In the genomic region with DNA sequence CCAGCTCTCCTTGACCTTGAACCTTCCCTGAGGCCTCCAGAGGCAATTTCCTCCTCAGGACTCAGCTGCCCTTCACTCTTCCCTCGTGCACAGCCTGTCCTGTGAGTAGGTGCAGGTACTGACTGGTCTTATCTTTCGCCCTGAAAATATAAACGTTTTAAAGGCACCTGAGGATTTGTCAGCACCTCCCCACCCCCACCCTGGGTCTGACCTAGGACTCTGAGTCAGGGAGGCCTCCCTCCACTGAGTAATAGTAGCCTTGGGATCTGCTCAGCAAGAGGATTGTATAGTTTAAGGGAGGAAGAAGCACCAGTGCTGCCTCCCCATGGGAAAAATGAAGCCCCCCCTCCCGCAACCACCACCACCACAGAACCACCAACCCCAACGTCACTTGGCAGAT, we compare ENCODE assay signal across 16 cellular contexts. TPM values are rescaled to one million over a fixed set of nuclear protein-coding genes. Genes with fewer than 3 reads are reported as not detected.
DNase-seq lines count a peak whose midpoint lies in the region; ATAC-seq, FAIRE-seq and TF ChIP-seq lines count a peak whose summit lies in the region.
"Had no signal": no experiment of that assay in that cellular context is flagged by ENCODE, and none has a peak within 500 bp of the region (broad histone marks: within the 10 kb centered on the region; RNA-seq: fewer than 3 reads in every experiment).

No MANE protein-coding gene starts in this region.

- no peak overlapping the region for H3K56ac ChIP-seq in H9 (ENCODE audit: insufficient read length, low read depth, low read length)

- peaks cover 11% of the 10 kb centered on the region for H3K4me1 ChIP-seq in H9 (ENCODE audit: insufficient read depth, low read length)
- H3K4me1 ChIP-seq in keratinocyte (ENCODE audit: control insufficient read depth, extremely low read depth, insufficient read depth, low read length), result peaks cover 69% of the 10 kb centered on the region

- H3K4me3 ChIP-seq in WERI-Rb-1 (ENCODE audit: low read depth, low read length) (no peak overlapping the region), keratinocyte (ENCODE audit: control insufficient read depth in 2 of 3, extremely low read depth in 1 of 3, insufficient read depth in 2 of 3, low read depth in 1 of 3, low read length in 3 of 3) (peak overlapping the region in 1 of 3 experiments; percentile 28), dorsolateral prefrontal cortex (no peak overlapping the region)

- no peak overlapping the region for H3K14ac ChIP-seq in H9 (ENCODE audit: insufficient read depth, low read length)

- no peaks in the 10 kb centered on the region for H3K27me3 ChIP-seq in H9 (ENCODE audit: insufficient read depth, low read length)
- no peaks in the 10 kb centered on the region for H3K27me3 ChIP-seq in WERI-Rb-1 (ENCODE audit: insufficient read depth, low read depth, severe bottlenecking)
- no peaks in the 10 kb centered on the region for H3K27me3 ChIP-seq in keratinocyte (ENCODE audit: control insufficient read depth, extremely low read depth, insufficient read depth, low read length)
- no peaks in the 10 kb centered on the region for H3K27me3 ChIP-seq in dorsolateral prefrontal cortex

- peaks cover 16 to 21% of the 10 kb centered on the region in 2 experiments for H3K4me1 Mint-ChIP-seq in H9
- peaks cover 29% of the 10 kb centered on the region for H3K4me1 Mint-ChIP-seq in T-helper 2 cell treated with Interferon-gamma antibody and Interleukin-4, amounts not matched to agents 5 μg/mL and 100 μg/mL, for 36 hours (ENCODE audit: low read depth)
- H3K4me1 Mint-ChIP-seq: neural crest cell had no signal

- H3K9ac ChIP-seq in H9 (ENCODE audit: extremely low read depth, insufficient read length, low read length) (no peak overlapping the region), keratinocyte (ENCODE audit: control insufficient read depth, extremely low read depth, insufficient read depth, low read length) (peak overlapping the region; percentile 78)
- H3K9ac ChIP-seq: KMS-11 had no signal

- H3K79me2 ChIP-seq in H9 (ENCODE audit: insufficient read depth, low read length) (no peaks in the 10 kb centered on the region), keratinocyte (ENCODE audit: control insufficient read depth, insufficient read depth, low read length) (peaks cover 58% of the 10 kb centered on the region)

- no peaks in the 10 kb centered on the region for H3K79me1 ChIP-seq in H9 (ENCODE audit: insufficient read depth, low read depth, low read length, poor library complexity, severe bottlenecking)

- H3K18ac ChIP-seq in H9 (ENCODE audit: insufficient read length, low read depth, low read length), result no peak overlapping the region

- no peak overlapping the region for H2AK5ac ChIP-seq in H9 (ENCODE audit: insufficient read length, low read length)

- dilution Hi-C loops in keratinocyte (cut with MboI; ENCODE audit: extremely low pct_ligation_motif_present, low sequenced_read_pairs), result no loop called here

- no peak overlapping the region for H3K4me2 ChIP-seq in H9 (ENCODE audit: insufficient read depth, insufficient read length, low read length)
- peak overlapping the region; percentile 84 for H3K4me2 ChIP-seq in keratinocyte (ENCODE audit: control insufficient read depth, extremely low read depth, insufficient read depth, low read depth, low read length)
- H3K4me2 ChIP-seq: KMS-11 had no signal

- no peaks in the 10 kb centered on the region for H3K9me3 Mint-ChIP-seq in H9
- H3K9me3 Mint-ChIP-seq in T-helper 2 cell treated with Interferon-gamma antibody and Interleukin-4, amounts not matched to agents 5 μg/mL and 100 μg/mL, for 36 hours, result no peaks in the 10 kb centered on the region
- H3K9me3 Mint-ChIP-seq: dendritic cell treated with granulocyte-macrophage colony-stimulating factor and Interleukin-4, amounts not matched to agents 40 ng/mL and 50 ng/mL, for 4 days; neural crest cell had no signal

- H3K9me3 ChIP-seq in H9 (ENCODE audit: control insufficient read depth, low read depth, low read length) (no peaks in the 10 kb centered on the region), WERI-Rb-1 (ENCODE audit: severe bottlenecking) (no peaks in the 10 kb centered on the region), keratinocyte (ENCODE audit: control insufficient read depth, low read depth, low read length) (no peaks in the 10 kb centered on the region)

- H3K4me3 Mint-ChIP-seq in H9, result no peak overlapping the region; a peak in 1 of 5 replicates
- no peak overlapping the region for H3K4me3 Mint-ChIP-seq in T-helper 2 cell treated with Interferon-gamma antibody and Interleukin-4, amounts not matched to agents 5 μg/mL and 100 μg/mL, for 36 hours
- H3K4me3 Mint-ChIP-seq: dendritic cell treated with granulocyte-macrophage colony-stimulating factor and Interleukin-4, amounts not matched to agents 40 ng/mL and 50 ng/mL, for 4 days; neural crest cell had no signal

- no peak overlapping the region for H2BK12ac ChIP-seq in H9 (ENCODE audit: insufficient read length, low read depth, low read length)

- H2AFZ ChIP-seq in H9 (ENCODE audit: low read length) (no peak overlapping the region), keratinocyte (ENCODE audit: control insufficient read depth, low read length) (no peak overlapping the region)

- H2BK20ac ChIP-seq in H9 (ENCODE audit: low read depth, low read length, poor library complexity, severe bottlenecking), result no peak overlapping the region

- intact Hi-C loops in dorsolateral prefrontal cortex (cut with DNase I), result no loop called here

- TF ChIP-seq CTCF in H9 (conservative IDR thresholded peaks at IDR 0.05) (no peak), WERI-Rb-1 (IDR thresholded peaks at IDR 0.05; ENCODE audit: low read depth, low read length) (no peak), keratinocyte (optimal IDR thresholded peaks at IDR 0.05 in 1 of 3, IDR thresholded peaks at IDR 0.05 in 1 of 3, conservative IDR thresholded peaks at IDR 0.05 in 1 of 3; ENCODE audit: extremely low read depth in 1 of 3, insufficient read depth in 2 of 3, low read length in 3 of 3) (no peak), dorsolateral prefrontal cortex (IDR thresholded peaks at IDR 0.05 in 54 of 56, conservative IDR thresholded peaks at IDR 0.05 in 2 of 56; ENCODE audit: low read depth in 1 of 56, partially characterized antibody in 56 of 56) (no peak)

- H2BK120ac ChIP-seq in H9 (ENCODE audit: low read depth, low read length, poor library complexity, severe bottlenecking), result no peak overlapping the region

- no peak overlapping the region for H4K5ac ChIP-seq in H9 (ENCODE audit: insufficient read length, low read depth, low read length)

- no peaks in the 10 kb centered on the region for H3K23me2 ChIP-seq in H9 (ENCODE audit: insufficient read length, low read depth, low read length, poor library complexity, severe bottlenecking)

- peaks cover 2% of the 10 kb centered on the region for H3K9me1 ChIP-seq in keratinocyte (ENCODE audit: control insufficient read depth, extremely low read depth, insufficient read depth, low read length)

- H3T11ph ChIP-seq in H9 (ENCODE audit: low read length), result no peak overlapping the region

- no peak overlapping the region for H2BK5ac ChIP-seq in H9 (ENCODE audit: insufficient read length, low read length)

- no peak overlapping the region for H3K23ac ChIP-seq in H9 (ENCODE audit: insufficient read length, low read depth, low read length)

- ATAC-seq in GM19328 (IDR thresholded peaks at IDR 0.05; ENCODE audit: unreplicated experiment), result no peak
- no peak for ATAC-seq in HG03378 (IDR thresholded peaks at IDR 0.05; ENCODE audit: unreplicated experiment)
- ATAC-seq: Panc1; stimulated activated naive CD8-positive, alpha-beta T cell treated with anti-CD3 and anti-CD28 coated beads, Interleukin-15, Interleukin-2, amounts not matched to agents 100 U/mL and 50 U/mL, for 24 hours had no signal

- peak overlapping the region in 2 of 3 experiments; percentile 19 to 91; a peak in 3 of 7 replicates for H3K27ac Mint-ChIP-seq in H9
- H3K27ac Mint-ChIP-seq in T-helper 2 cell treated with Interferon-gamma antibody and Interleukin-4, amounts not matched to agents 5 μg/mL and 100 μg/mL, for 36 hours, result no peak overlapping the region
- H3K27ac Mint-ChIP-seq: dendritic cell treated with granulocyte-macrophage colony-stimulating factor and Interleukin-4, amounts not matched to agents 40 ng/mL and 50 ng/mL, for 4 days had no signal

- peaks cover 2% of the 10 kb centered on the region; the same call in 1 of the 2 replicates for H3K27me3 Mint-ChIP-seq in H9 (ENCODE audit: low read depth)
- H3K27me3 Mint-ChIP-seq in T-helper 2 cell treated with Interferon-gamma antibody and Interleukin-4, amounts not matched to agents 5 μg/mL and 100 μg/mL, for 36 hours (ENCODE audit: low read depth), result no peaks in the 10 kb centered on the region

- peaks cover 4 to 8% (median 5%) of the 10 kb centered on the region in 3 experiments; a peak in 4 of 7 replicates for H3K36me3 Mint-ChIP-seq in H9 (ENCODE audit: insufficient read depth in 1 of 3, low read depth in 3 of 3)
- H3K36me3 Mint-ChIP-seq in T-helper 2 cell treated with Interferon-gamma antibody and Interleukin-4, amounts not matched to agents 5 μg/mL and 100 μg/mL, for 36 hours (ENCODE audit: low read depth), result peaks cover 2% of the 10 kb centered on the region

- FAIRE-seq in keratinocyte (lab: Jason Lieb, UNC), result peak; percentile 73

- peak; percentile 28 for DNase-seq in AG08395 (ENCODE audit: low spot score)
- no peak for DNase-seq in H9
- DNase-seq in WERI-Rb-1, result no peak
- DNase-seq in keratinocyte (ENCODE audit: low read depth, low spot score), result peak; percentile 71
- DNase-seq in dorsolateral prefrontal cortex, result no peak
- no peak for DNase-seq in T-helper 2 cell treated with Interferon-gamma antibody and Interleukin-4, amounts not matched to agents 5 μg/mL and 100 μg/mL, for 36 hours (ENCODE audit: low spot score)
- DNase-seq: activated T-cell treated with anti-CD3 and anti-CD28 coated beads for 4 hours; H7; NCI-H1436; stimulated activated naive CD8-positive, alpha-beta T cell treated with anti-CD3 and anti-CD28 coated beads, Interleukin-15, Interleukin-2, amounts not matched to agents 100 U/mL and 50 U/mL, for 24 hours had no signal

- H4K8ac ChIP-seq in H9 (replicated peaks; ENCODE audit: insufficient read length, low read depth, low read length), result no peak overlapping the region

- H3K4ac ChIP-seq in H9 (ENCODE audit: low read depth, low read length), result no peak overlapping the region

- H3K36me3 ChIP-seq in WERI-Rb-1, result no peaks in the 10 kb centered on the region
- peaks cover 6 to 10% of the 10 kb centered on the region in 2 experiments for H3K36me3 ChIP-seq in keratinocyte (ENCODE audit: control insufficient read depth in 2 of 2, extremely low read depth in 1 of 2, insufficient read depth in 2 of 2, low read length in 2 of 2)

- H3K27ac ChIP-seq in H9 (ENCODE audit: insufficient read length, low read depth, low read length) (no peak overlapping the region), WERI-Rb-1 (0 out of 2 replicates have a peak overlapping the region, but pooled peaks have one; percentile 10), keratinocyte (ENCODE audit: control insufficient read depth, insufficient read depth, low read length) (peak overlapping the region; percentile 93), dorsolateral prefrontal cortex (no peak overlapping the region)
- H3K27ac ChIP-seq: KMS-11 had no signal

- H2BK15ac ChIP-seq in H9 (ENCODE audit: low read depth, low read length), result no peak overlapping the region

- H4K20me1 ChIP-seq in H9 (ENCODE audit: control insufficient read depth, insufficient read depth, insufficient read length), result no peaks in the 10 kb centered on the region
- H4K20me1 ChIP-seq in keratinocyte (ENCODE audit: control insufficient read depth, extremely low read depth, insufficient read depth, low read length), result no peaks in the 10 kb centered on the region

- no peak overlapping the region for H4K91ac ChIP-seq in H9 (ENCODE audit: insufficient read length, low read depth, low read length)

- no CpG with 5 or more reads among the region's 5 CpGs for WGBS in H9 (ENCODE audit: extremely low coverage, insufficient read length, low lambda C conversion rate)

RNA-seq across cellular contexts. Expression of gene PPARD, which starts 54.6 kb away (rescaled TPM):
- total RNA-seq in H9 (2021) (11.7 and 13.9 TPM in 2 replicates), dorsolateral prefrontal cortex (10 to 100 TPM; 26.8 to 49.1 (median 36.9) TPM)
- polyA plus RNA-seq in keratinocyte, result 15.1 to 24.4 TPM (median 20.6 TPM) in 3 replicates
- polyA plus RNA-seq in keratinocyte (2011; ENCODE audit: low read depth), result 11.1 TPM
- 17.4 and 22.7 TPM in 2 replicates for polyA plus RNA-seq in keratinocyte (2011; cell fraction: cytosol; rRNA removed)
- polyA plus RNA-seq in keratinocyte (2011; cell fraction: nucleus; rRNA removed), result 30.6 and 39.0 TPM in 2 replicates
- 31.1 and 48.5 TPM in 2 replicates for polyA plus RNA-seq in keratinocyte (2012; ENCODE audit: low replicate concordance)
- polyA minus RNA-seq in keratinocyte, result 28.7 to 66.9 TPM (median 29.2 TPM) in 3 replicates
- polyA minus RNA-seq in keratinocyte (2011; cell fraction: cytosol; rRNA and poly(A)+ RNA removed), result 21.1 TPM
- polyA minus RNA-seq in keratinocyte (2011; cell fraction: nucleus; rRNA and poly(A)+ RNA removed), result 16.0 and 19.2 TPM in 2 replicates

RNA-seq across cellular contexts. Expression of gene FANCE, which starts 55.1 kb away (rescaled TPM):
- total RNA-seq in H9 (2021), result 8.4 and 10.9 TPM in 2 replicates
- 4.2 to 6.4 TPM (median 5.8 TPM) in 3 replicates for polyA plus RNA-seq in keratinocyte
- 3.4 TPM for polyA plus RNA-seq in keratinocyte (2011; ENCODE audit: low read depth)
- polyA plus RNA-seq in keratinocyte (2011; cell fraction: cytosol; rRNA removed), result 2.8 and 2.9 TPM in 2 replicates
- 3.0 and 3.4 TPM in 2 replicates for polyA plus RNA-seq in keratinocyte (2011; cell fraction: nucleus; rRNA removed)
- polyA plus RNA-seq in keratinocyte (2012; ENCODE audit: low replicate concordance), result 3.6 and 12.0 TPM in 2 replicates
- 3.6 to 6.3 TPM (median 4.8 TPM) in 3 replicates for polyA minus RNA-seq in keratinocyte
- 3.3 TPM for polyA minus RNA-seq in keratinocyte (2011; cell fraction: cytosol; rRNA and poly(A)+ RNA removed)
- 1.3 and 2.1 TPM in 2 replicates for polyA minus RNA-seq in keratinocyte (2011; cell fraction: nucleus; rRNA and poly(A)+ RNA removed)
- 1 to 10 TPM; 1.8 to 5.5 (median 3.2) TPM for total RNA-seq in dorsolateral prefrontal cortex

Comparison
In these comparisons a context has a peak if more than half of its experiments do, and no peak if none do; other contexts are left out.
1. DNase-seq: peak in AG08395 (single experiment) and keratinocyte (single experiment); none in H9 (single experiment), WERI-Rb-1 (single experiment), dorsolateral prefrontal cortex (0 of 10) and T-helper 2 cell treated with Interferon-gamma antibody and Interleukin-4, amounts not matched to agents 5 μg/mL and 100 μg/mL, for 36 hours (single experiment).
2. H3K27ac ChIP-seq: peak in WERI-Rb-1 (single experiment) and keratinocyte (single experiment); none in H9 (single experiment) and dorsolateral prefrontal cortex (0 of 59).